ENCODE assay signal across 19 cellular contexts in genomic region chr1:206887701-206888100, GRCh38. TPM values are rescaled to one million over a fixed set of nuclear protein-coding genes. Genes with fewer than 3 reads are reported as not detected.
"Had no signal": no experiment of that assay in that cellular context is flagged by ENCODE, and none has a peak within 500 bp of the region (broad histone marks: within the 10 kb centered on the region; RNA-seq: fewer than 3 reads in every experiment).

No MANE protein-coding gene starts in this region.

- DNase-seq: activated CD4-positive, alpha-beta T cell treated with anti-CD3 and anti-CD28 coated beads for 1 hour; activated CD4-positive, alpha-beta T cell treated with anti-CD3 and anti-CD28 coated beads, Interleukin-2, amount 50 U/mL, for 48 hours; activated T-cell treated with anti-CD3 and anti-CD28 coated beads, Interleukin-2, amount 50 U/mL, for 24 hours; cortex of kidney; effector CD8-positive, alpha-beta T cell; gastrocnemius medialis; heart right ventricle; left colon; mucosa of descending colon; naive thymus-derived CD4-positive, alpha-beta T cell; pancreas; sigmoid colon; stimulated activated CD4-positive, alpha-beta T cell treated with anti-CD3 and anti-CD28 coated beads, Interleukin-4, amount 100 ng/mL, for 1 hour; stimulated activated naive B cell treated with anti-CD40 and anti-IgM and Interleukin-4, amounts not matched to agents 10 μg/mL and 1 μg/mL and 100 μg/mL, for 72 hours; thyroid gland had no signal

- ATAC-seq: gastrocnemius medialis; heart right ventricle; left colon; mucosa of descending colon; naive thymus-derived CD4-positive, alpha-beta T cell; pancreas; stimulated activated naive B cell treated with anti-CD40 and anti-IgM and Interleukin-4, amounts not matched to agents 10 μg/mL and 1 μg/mL and 100 μg/mL, for 72 hours had no signal

- H3K36me3 ChIP-seq: gastrocnemius medialis, heart right ventricle, pancreas, sigmoid colon, thyroid gland had no signal

- H3K27me3 ChIP-seq: gastrocnemius medialis, sigmoid colon, thyroid gland had no signal

- H3K9me3 ChIP-seq: gastrocnemius medialis, heart right ventricle, mucosa of descending colon, pancreas, sigmoid colon, thyroid gland had no signal

- H3K4me3 ChIP-seq: gastrocnemius medialis, heart right ventricle, mucosa of descending colon, pancreas, sigmoid colon, thyroid gland had no signal

- FAIRE-seq: endothelial cell of umbilical vein, pancreas, urothelium cell line had no signal

- H3K27ac ChIP-seq: gastrocnemius medialis, heart right ventricle, pancreas, sigmoid colon, thyroid gland, VCaP had no signal

RNA-seq across cellular contexts. Expression of gene IL24, which starts 9.5 kb away (rescaled TPM):
- total RNA-seq: endothelial cell of umbilical vein, gastrocnemius medialis, heart right ventricle, left colon, mucosa of descending colon, pancreas, sigmoid colon, thyroid gland had no signal
- polyA plus RNA-seq: endothelial cell of umbilical vein, pancreas had no signal

RNA-seq across cellular contexts. Expression of gene IL20, which starts 22.3 kb away (rescaled TPM):
- total RNA-seq: endothelial cell of umbilical vein; gastrocnemius medialis; heart right ventricle; left colon; mucosa of descending colon; naive thymus-derived CD4-positive, alpha-beta T cell; pancreas; sigmoid colon; T-helper 1 cell treated with Interleukin-12 subunit alpha and Interleukin-12 subunit beta and Interleukin-4 antibody, amounts not matched to agents 30 ng/mL and 1 ng/mL, for 36 hours; thyroid gland had no signal
- polyA plus RNA-seq: endothelial cell of umbilical vein; heart right ventricle; naive thymus-derived CD4-positive, alpha-beta T cell; pancreas; sigmoid colon had no signal

RNA-seq across cellular contexts. Expression of gene FCMR, which starts 34.0 kb away (rescaled TPM):
- total RNA-seq: endothelial cell of umbilical vein had no signal
- polyA plus RNA-seq: endothelial cell of umbilical vein had no signal

RNA-seq across cellular contexts. Expression of gene PIGR, which starts 58.6 kb away (rescaled TPM):
- total RNA-seq: endothelial cell of umbilical vein; naive thymus-derived CD4-positive, alpha-beta T cell had no signal
- polyA plus RNA-seq: endothelial cell of umbilical vein; naive thymus-derived CD4-positive, alpha-beta T cell had no signal
